ENCODE assay signal across 26 cellular contexts in genomic region chr20:9829835-9830234, GRCh38. TPM values are rescaled to one million over a fixed set of nuclear protein-coding genes. Genes with fewer than 3 reads are reported as not detected.
"Had no signal": no experiment of that assay in that cellular context is flagged by ENCODE, and none has a peak within 500 bp of the region (broad histone marks: within the 10 kb centered on the region; RNA-seq: fewer than 3 reads in every experiment).

No MANE protein-coding gene starts in this region.

- H3K4me3 Mint-ChIP-seq: activated naive CD4-positive, alpha-beta T cell treated with anti-CD3 and anti-CD28 coated beads for 36 hours; activated naive CD8-positive, alpha-beta T cell treated with anti-CD3 and anti-CD28 coated beads, Interleukin-2, amount 10 ng/mL, durations not matched to agents 7 days and 5 days; activated T-cell treated with anti-CD3 and anti-CD28 coated beads, Interleukin-2, amount 50 U/mL, for 72 hours; effector memory CD8-positive, alpha-beta T cell; memory B cell; nephron; stimulated activated memory B cell treated with anti-CD40 and anti-IgM and Interleukin-4, amounts not matched to agents 10 μg/mL and 1 μg/mL and 100 μg/mL, for 72 hours had no signal

- H3K9me3 ChIP-seq: colonic mucosa, esophagus squamous epithelium, gastrocnemius medialis, uterus had no signal

- H3K4me1 ChIP-seq: colonic mucosa, esophagus squamous epithelium, gastrocnemius medialis, uterus had no signal

- H3K27me3 Mint-ChIP-seq: activated naive CD8-positive, alpha-beta T cell treated with anti-CD3 and anti-CD28 coated beads, Interleukin-2, amount 10 ng/mL, durations not matched to agents 7 days and 5 days; effector memory CD8-positive, alpha-beta T cell; memory B cell; stimulated activated memory B cell treated with anti-CD40 and anti-IgM and Interleukin-4, amounts not matched to agents 10 μg/mL and 1 μg/mL and 100 μg/mL, for 72 hours had no signal

- ATAC-seq: activated T-cell treated with anti-CD3 and anti-CD28 coated beads, Interleukin-2, amount 50 U/mL, for 72 hours; effector memory CD8-positive, alpha-beta T cell; gastrocnemius medialis; sciatic nerve; stimulated activated memory B cell treated with anti-CD40 and anti-IgM and Interleukin-4, amounts not matched to agents 10 μg/mL and 1 μg/mL and 100 μg/mL, for 72 hours had no signal

- H3K9me3 Mint-ChIP-seq: activated naive CD4-positive, alpha-beta T cell treated with anti-CD3 and anti-CD28 coated beads for 36 hours; activated naive CD8-positive, alpha-beta T cell treated with anti-CD3 and anti-CD28 coated beads, Interleukin-2, amount 10 ng/mL, durations not matched to agents 7 days and 5 days; memory B cell; nephron had no signal

- H3K27ac ChIP-seq: colonic mucosa, dorsolateral prefrontal cortex, esophagus squamous epithelium, gastrocnemius medialis, uterus, WERI-Rb-1 had no signal

- DNase-seq: activated CD4-positive, alpha-beta T cell treated with anti-CD3 and anti-CD28 coated beads for 1 hour; activated effector memory CD4-positive, alpha-beta T cell treated with Interleukin-2 at 50 U/mL for 16 hours; activated naive CD4-positive, alpha-beta T cell treated with anti-CD3 and anti-CD28 coated beads for 36 hours; activated naive CD8-positive, alpha-beta T cell treated with anti-CD3 and anti-CD28 coated beads, Interleukin-2, amount 10 ng/mL, durations not matched to agents 7 days and 5 days; activated T-cell treated with anti-CD3 and anti-CD28 coated beads, Interleukin-2, amount 50 U/mL, for 72 hours; amniotic stem cell; colonic mucosa; dorsolateral prefrontal cortex; effector memory CD8-positive, alpha-beta T cell; esophagus squamous epithelium; gastrocnemius medialis; head of caudate nucleus; nucleus accumbens; stimulated activated CD4-positive, alpha-beta T cell treated with anti-CD3 and anti-CD28 coated beads, Interleukin-15, amount 100 ng/mL, for 24 hours; T-helper 1 cell; trophoblast cell; uterus; WERI-Rb-1 had no signal

- H3K27me3 ChIP-seq: colonic mucosa, dorsolateral prefrontal cortex, esophagus squamous epithelium, gastrocnemius medialis, uterus had no signal

- H3K36me3 ChIP-seq: colonic mucosa, esophagus squamous epithelium, gastrocnemius medialis, uterus, WERI-Rb-1 had no signal

- H3K36me3 Mint-ChIP-seq: activated naive CD8-positive, alpha-beta T cell treated with anti-CD3 and anti-CD28 coated beads, Interleukin-2, amount 10 ng/mL, durations not matched to agents 7 days and 5 days; memory B cell; stimulated activated memory B cell treated with anti-CD40 and anti-IgM and Interleukin-4, amounts not matched to agents 10 μg/mL and 1 μg/mL and 100 μg/mL, for 72 hours had no signal

- H3K4me3 ChIP-seq: colonic mucosa, dorsolateral prefrontal cortex, esophagus squamous epithelium, gastrocnemius medialis, smooth muscle cell, uterus had no signal

- H3K27ac Mint-ChIP-seq: activated naive CD4-positive, alpha-beta T cell treated with anti-CD3 and anti-CD28 coated beads for 36 hours; activated naive CD8-positive, alpha-beta T cell treated with anti-CD3 and anti-CD28 coated beads, Interleukin-2, amount 10 ng/mL, durations not matched to agents 7 days and 5 days; activated T-cell treated with anti-CD3 and anti-CD28 coated beads, Interleukin-2, amount 50 U/mL, for 72 hours; effector memory CD8-positive, alpha-beta T cell; memory B cell; nephron; stimulated activated memory B cell treated with anti-CD40 and anti-IgM and Interleukin-4, amounts not matched to agents 10 μg/mL and 1 μg/mL and 100 μg/mL, for 72 hours had no signal

- H3K4me1 Mint-ChIP-seq: activated naive CD8-positive, alpha-beta T cell treated with anti-CD3 and anti-CD28 coated beads, Interleukin-2, amount 10 ng/mL, durations not matched to agents 7 days and 5 days; memory B cell; nephron; stimulated activated memory B cell treated with anti-CD40 and anti-IgM and Interleukin-4, amounts not matched to agents 10 μg/mL and 1 μg/mL and 100 μg/mL, for 72 hours had no signal

RNA-seq across cellular contexts. Expression of gene PAK5, which starts 9.0 kb away (rescaled TPM):
- total RNA-seq: activated naive CD4-positive, alpha-beta T cell treated with anti-CD3 and anti-CD28 coated beads for 36 hours; activated naive CD8-positive, alpha-beta T cell treated with anti-CD3 and anti-CD28 coated beads, Interleukin-2, amount 10 ng/mL, durations not matched to agents 7 days and 5 days; activated T-cell treated with anti-CD3 and anti-CD28 coated beads, Interleukin-2, amount 50 U/mL, for 72 hours; bronchial epithelial cell; gastrocnemius medialis; mononuclear cell; myocyte had no signal
- polyA plus RNA-seq: smooth muscle cell had no signal
